17 cellular contexts compared by ENCODE assay signal in genomic region chr17:74637912-74638311, GRCh38. TPM values are rescaled to one million over a fixed set of nuclear protein-coding genes. Genes with fewer than 3 reads are reported as not detected.
DNase-seq lines count a peak whose midpoint lies in the region; ATAC-seq, FAIRE-seq and TF ChIP-seq lines count a peak whose summit lies in the region.
"Had no signal": no experiment of that assay in that cellular context is flagged by ENCODE, and none has a peak within 500 bp of the region (broad histone marks: within the 10 kb centered on the region; RNA-seq: fewer than 3 reads in every experiment).

No MANE protein-coding gene starts in this region.

- H2AFZ ChIP-seq in K562 (ENCODE audit: low read depth, low read length), result no peak overlapping the region

- BruUV-seq in K562 (replicated peaks; lab: Mats Ljungman, UMichigan), result no TSS peak

- peak overlapping the region; percentile 83 to 99 (median 92); a peak in 21 of 22 replicates for H3K27ac ChIP-seq in BLaER1 treated with 17β-estradiol and CSF1 and Interleukin-3, amounts not matched to agents 10 nM and 100 nM
- no peak overlapping the region for H3K27ac ChIP-seq in K562 (ENCODE audit: extremely low read depth, low read depth, low read length)
- H3K27ac ChIP-seq: Peyer's patch had no signal

- TF ChIP-seq POLR2A in K562 (conservative IDR thresholded peaks at IDR 0.05), result no peak

- H3K36me3 ChIP-seq in BLaER1 treated with 17β-estradiol and CSF1 and Interleukin-3, amounts not matched to agents 10 nM and 100 nM, result peaks cover 0 to 28% (median 0%) of the 10 kb centered on the region in 11 experiments; a peak in 5 of 22 replicates
- H3K36me3 ChIP-seq in K562 (ENCODE audit: control insufficient read depth, insufficient read depth, low read length), result no peaks in the 10 kb centered on the region
- H3K36me3 ChIP-seq: Peyer's patch had no signal

- H3K27me3 ChIP-seq in BLaER1 treated with 17β-estradiol and CSF1 and Interleukin-3, amounts not matched to agents 10 nM and 100 nM, result peaks cover 0 to 19% (median 0%) of the 10 kb centered on the region in 11 experiments; a peak in 6 of 22 replicates
- H3K27me3 ChIP-seq in K562 (ENCODE audit: control insufficient read depth in 2 of 2, insufficient read depth in 2 of 2, low read length in 2 of 2), result peaks cover 28 to 56% of the 10 kb centered on the region in 2 experiments
- H3K27me3 ChIP-seq: Peyer's patch had no signal

- no peak overlapping the region for H3K4me3 Mint-ChIP-seq in nephron progenitor cell
- H3K4me3 Mint-ChIP-seq: T-cell had no signal

- H3K9me3 ChIP-seq in BLaER1 treated with 17β-estradiol and CSF1 and Interleukin-3, amounts not matched to agents 10 nM and 100 nM (replicated peaks in 1 of 11), result no peaks in the 10 kb centered on the region
- H3K9me3 ChIP-seq in K562 (replicated peaks; ENCODE audit: control insufficient read depth, insufficient read depth, low read depth, low read length), result no peaks in the 10 kb centered on the region
- H3K9me3 ChIP-seq: Peyer's patch had no signal

- peak overlapping the region in 9 of 11 experiments; percentile 30 to 91 (median 81); a peak in 14 of 22 replicates for H3K9ac ChIP-seq in BLaER1 treated with 17β-estradiol and CSF1 and Interleukin-3, amounts not matched to agents 10 nM and 100 nM
- no peak overlapping the region for H3K9ac ChIP-seq in K562 (ENCODE audit: insufficient read depth in 1 of 2, low read depth in 2 of 2, low read length in 2 of 2)

- CTCF ChIA-PET in K562 (lab: Yijun Ruan, JAX; ENCODE audit: low intra/inter-chr PET ratio), result no interaction called here

- no peak for TF ChIP-seq RAD21 in K562 (CRISPR knock-in tag; conservative IDR thresholded peaks at IDR 0.05 in 1 of 2, IDR thresholded peaks at IDR 0.05 in 1 of 2)

- TF ChIP-seq CTCF in K562 (IDR thresholded peaks at IDR 0.05 in 2 of 3, conservative IDR thresholded peaks at IDR 0.05 in 1 of 3; ENCODE audit: insufficient read depth in 2 of 3, low read depth in 1 of 3, low read length in 3 of 3), result no peak
- TF ChIP-seq CTCF in nephron progenitor cell (IDR thresholded peaks at IDR 0.05), result no peak

- in situ Hi-C loops in G401 (cut with HindIII; ENCODE audit: low sequenced_read_pairs), result no loop called here
- in situ Hi-C loops in K562 (cut with MboI), result no loop called here

- peaks cover 72% of the 10 kb centered on the region for H3K4me1 Mint-ChIP-seq in nephron progenitor cell

- FAIRE-seq in K562 (lab: Jason Lieb, UNC), result no peak
- FAIRE-seq: GM19239 had no signal

- H3K79me2 ChIP-seq in K562 (ENCODE audit: control insufficient read depth, insufficient read depth, low read length), result no peaks in the 10 kb centered on the region

- H3K4me1 ChIP-seq in BLaER1 treated with 17β-estradiol and CSF1 and Interleukin-3, amounts not matched to agents 10 nM and 100 nM, result peaks cover 97 to 100% (median 100%) of the 10 kb centered on the region in 10 experiments
- no peaks in the 10 kb centered on the region for H3K4me1 ChIP-seq in K562 (replicated peaks in 1 of 2; ENCODE audit: control insufficient read depth in 2 of 2, insufficient read depth in 2 of 2, low read length in 2 of 2)

- TF ChIP-seq EP300 in K562 (IDR thresholded peaks at IDR 0.05; ENCODE audit: low read length), result no peak

- H3K27ac Mint-ChIP-seq in nephron progenitor cell, result peak overlapping the region; percentile 59
- H3K27ac Mint-ChIP-seq: T-cell had no signal

- no peaks in the 10 kb centered on the region for H3K9me1 ChIP-seq in K562 (ENCODE audit: control insufficient read depth, insufficient read depth, low read length)

- DNase-seq in G401 (ENCODE audit: low spot score) (peak; percentile 67), K562 (ENCODE audit: extremely low read depth in 1 of 4, low spot score in 3 of 4) (no peak), nephron progenitor cell (no peak), NCI-H774 (lab: John Stamatoyannopoulos, UW) (no peak), SW480 (ENCODE audit: low spot score) (no peak)
- DNase-seq: DND-41, GDM1, HCEC 1CT, IMR-90, MM.1S, NCI-H187, Peyer's patch, T-cell had no signal

- peak overlapping the region in 4 of 10 experiments; percentile 31 to 62 (median 51); a peak in 8 of 20 replicates for H3K4me3 ChIP-seq in BLaER1 treated with 17β-estradiol and CSF1 and Interleukin-3, amounts not matched to agents 10 nM and 100 nM
- H3K4me3 ChIP-seq in K562, result no peak overlapping the region
- H3K4me3 ChIP-seq: Peyer's patch had no signal

- H3K4me2 ChIP-seq in BLaER1 treated with 17β-estradiol and CSF1 and Interleukin-3, amounts not matched to agents 10 nM and 100 nM, result peak overlapping the region; percentile 89 to 96 (median 93)
- no peak overlapping the region for H3K4me2 ChIP-seq in K562 (ENCODE audit: insufficient read depth, low read length)

- no peaks in the 10 kb centered on the region; a peak in 1 of 22 replicates for H4K20me1 ChIP-seq in BLaER1 treated with 17β-estradiol and CSF1 and Interleukin-3, amounts not matched to agents 10 nM and 100 nM
- no peaks in the 10 kb centered on the region for H4K20me1 ChIP-seq in K562 (replicated peaks; ENCODE audit: control insufficient read depth, insufficient read depth, low read length)

- 0% methylated on average over 2 of the region's 2 CpGs for WGBS in K562 (ENCODE audit: insufficient coverage, low coverage, missing lambda C conversion rate)

- no peaks in the 10 kb centered on the region for H3K36me3 Mint-ChIP-seq in nephron progenitor cell (ENCODE audit: low read depth)
- H3K36me3 Mint-ChIP-seq: T-cell had no signal

- intact Hi-C loops in K562 (cut with micrococcal nuclease), result no loop called here

- ATAC-seq in K562 (no peak), GM21360 (IDR thresholded peaks at IDR 0.05; ENCODE audit: unreplicated experiment) (no peak)
- ATAC-seq: Right ventricle myocardium inferior, T-cell had no signal

- peaks cover 23% of the 10 kb centered on the region for H3K27me3 Mint-ChIP-seq in nephron progenitor cell (ENCODE audit: low read depth, poor library complexity)

- no peaks in the 10 kb centered on the region for H3K9me3 Mint-ChIP-seq in nephron progenitor cell
- H3K9me3 Mint-ChIP-seq: T-cell had no signal

- POLR2A ChIA-PET in K562 (lab: Yijun Ruan, JAX), result interaction anchor here (0.6 kb wide), 1 partner anchor 68 kb away, joined by 3 read pairs; no protein-coding TSS in a partner anchor

TF ChIP-seq in K562, 482 proteins besides CTCF, POLR2A, EP300 and RAD21 (continues in another document):
- no peak for TF ChIP-seq CREB5 (CRISPR knock-in tag; IDR thresholded peaks at IDR 0.05)
- TF ChIP-seq ZNF239 (CRISPR knock-in tag; IDR thresholded peaks at IDR 0.05), result no peak
- peak; percentile 89 for TF ChIP-seq SPI1 (IDR thresholded peaks at IDR 0.05; ENCODE audit: borderline replicate concordance, low read depth, low read length)
- no peak for TF ChIP-seq CBX5 (IDR thresholded peaks at IDR 0.05; ENCODE audit: borderline replicate concordance, low read depth)
- peak; percentile 98 for TF ChIP-seq ZNF232 (CRISPR knock-in tag; IDR thresholded peaks at IDR 0.05)
- TF ChIP-seq DACH1 (IDR thresholded peaks at IDR 0.05; ENCODE audit: partially characterized antibody), result no peak

RNA-seq across cellular contexts. Expression of gene CD300E, which starts 14.4 kb away (rescaled TPM):
- total RNA-seq in G401 (2014; rRNA removed; shearing (Covaris generic)), result not detected in 2 replicates
- total RNA-seq in K562 (2011; cell fraction: chromatin; rRNA removed; ENCODE audit: low replicate concordance), result not detected in 2 replicates
- total RNA-seq in K562 (2011; cell fraction: nucleolus; rRNA removed), result not detected in 2 replicates
- not detected in 2 replicates for total RNA-seq in K562 (2011; cell fraction: nucleoplasm; rRNA removed)
- not detected in 2 replicates for total RNA-seq in K562 (2014; rRNA removed)
- not detected in 2 replicates for total RNA-seq in K562 (2014; rRNA removed; fragmentation: Illumina TruSeq; extraction: Trizol)
- total RNA-seq in K562 (2015; rRNA removed; fragmentation: Illumina TruSeq; extraction: Trizol), result not detected in 2 replicates
- total RNA-seq in K562 (2021), result not detected in 2 replicates
- polyA plus RNA-seq in K562 (2011; rRNA removed), result not detected in 2 replicates
- not detected in 2 replicates for polyA plus RNA-seq in K562 (2011; cell fraction: cytosol; rRNA removed)
- not detected in 2 replicates for polyA plus RNA-seq in K562 (2011; cell fraction: nucleus; rRNA removed)
- polyA plus RNA-seq in K562 (2012), result not detected in 2 replicates
- polyA plus RNA-seq in K562 (2014; fragmentation: Illumina TruSeq; extraction: Trizol), result not detected in 2 replicates
- not detected for polyA plus RNA-seq in K562 (2014; fragmentation: Nextera tagmentation; extraction: Ambion mirVana)
- polyA plus RNA-seq in K562 (2014; rRNA removed), result not detected in 2 replicates
- polyA minus RNA-seq in K562 (2011; rRNA and poly(A)+ RNA removed), result not detected in 2 replicates
- polyA minus RNA-seq in K562 (2011; cell fraction: cytosol; rRNA and poly(A)+ RNA removed), result not detected in 2 replicates
- polyA minus RNA-seq in K562 (2011; cell fraction: nucleus; rRNA and poly(A)+ RNA removed), result not detected in 2 replicates
- total RNA-seq: IMR-90, Peyer's patch had no signal
- polyA plus RNA-seq: IMR-90 had no signal

RNA-seq across cellular contexts. Expression of gene CD300LD, which starts 45.8 kb away (rescaled TPM):
- not detected in 2 replicates for total RNA-seq in G401 (2014; rRNA removed; shearing (Covaris generic))
- not detected in 2 replicates for total RNA-seq in K562 (2011; cell fraction: chromatin; rRNA removed; ENCODE audit: low replicate concordance)
- not detected in 2 replicates for total RNA-seq in K562 (2011; cell fraction: nucleolus; rRNA removed)
- not detected in 2 replicates for total RNA-seq in K562 (2011; cell fraction: nucleoplasm; rRNA removed)
- total RNA-seq in K562 (2014; rRNA removed) (not detected in 2 replicates), K562 (2014; rRNA removed; fragmentation: Illumina TruSeq; extraction: Trizol) (not detected in 2 replicates), K562 (2015; rRNA removed; fragmentation: Illumina TruSeq; extraction: Trizol) (not detected in 2 replicates), K562 (2021) (not detected in 2 replicates)
- polyA plus RNA-seq in K562 (2011; rRNA removed) (not detected in 2 replicates), K562 (2014; fragmentation: Illumina TruSeq; extraction: Trizol) (not detected in 2 replicates), K562 (2014; fragmentation: Nextera tagmentation; extraction: Ambion mirVana) (not detected), K562 (2014; rRNA removed) (not detected in 2 replicates)
- not detected in 2 replicates for polyA plus RNA-seq in K562 (2011; cell fraction: cytosol; rRNA removed)
- polyA plus RNA-seq in K562 (2011; cell fraction: nucleus; rRNA removed), result not detected in 2 replicates
- polyA plus RNA-seq in K562 (2012), result not detected in 2 replicates
- not detected in 2 replicates for polyA minus RNA-seq in K562 (2011; rRNA and poly(A)+ RNA removed)
- not detected in 2 replicates for polyA minus RNA-seq in K562 (2011; cell fraction: cytosol; rRNA and poly(A)+ RNA removed)
- polyA minus RNA-seq in K562 (2011; cell fraction: nucleus; rRNA and poly(A)+ RNA removed), result not detected in 2 replicates
- total RNA-seq: IMR-90, Peyer's patch, Right ventricle myocardium inferior had no signal
- polyA plus RNA-seq: IMR-90 had no signal

Comparison
In these comparisons a context has a peak if more than half of its experiments do, and no peak if none do; other contexts are left out.
1. H3K9ac ChIP-seq: peak in BLaER1 treated with 17β-estradiol and CSF1 and Interleukin-3, amounts not matched to agents 10 nM and 100 nM (9 of 11); none in K562 (0 of 2).